Comparison of ENCODE assay signal across 8 cellular contexts in genomic region chr10:72254891-72255568, GRCh38. TPM values are rescaled to one million over a fixed set of nuclear protein-coding genes. Genes with fewer than 3 reads are reported as not detected.
A peak's percentile ranks its signal among the peaks of the same experiment; 100 is the strongest.
DNase-seq lines count a peak whose midpoint lies in the region; ATAC-seq and TF ChIP-seq lines count a peak whose summit lies in the region.

No MANE protein-coding gene starts in this region.

- no peak for TF ChIP-seq CTCF in foreskin fibroblast (IDR thresholded peaks at IDR 0.05; ENCODE audit: low read depth, low read length)

- intact Hi-C loops in activated naive CD4-positive, alpha-beta T cell treated with anti-CD3 and anti-CD28 coated beads for 36 hours (cut with micrococcal nuclease), result loop anchor here (5.0 kb wide), 1 partner anchor 1742 kb away; the partner anchor contains the start of gene VCL

- peak overlapping the region; percentile 58 for H3K4me3 Mint-ChIP-seq in activated naive CD4-positive, alpha-beta T cell treated with anti-CD3 and anti-CD28 coated beads for 36 hours
- H3K4me3 Mint-ChIP-seq in naive thymus-derived CD8-positive, alpha-beta T cell, result peak overlapping the region; percentile 66 to 92 (median 78)

- CTCF ChIA-PET in activated naive CD4-positive, alpha-beta T cell treated with anti-CD3 and anti-CD28 coated beads for 36 hours (lab: Charles Lee), result interaction anchor here (0.7 to 1.3 kb wide), 6 partner anchors 19 to 189 kb away, joined by 3 to 4 read pairs (median 3); partner anchors contain the start of gene DDIT4

- peak; percentile 24 for DNase-seq in activated naive CD4-positive, alpha-beta T cell treated with Interleukin-2 at 50 U/mL for 16 hours
- no peak for DNase-seq in activated naive CD4-positive, alpha-beta T cell (lab: John Stamatoyannopoulos, UW)
- DNase-seq in NCI-H2196 treated with DMSO at 0.1 percent for 48 hours (lab: John Stamatoyannopoulos, UW; ENCODE audit: unreplicated experiment), result peak; percentile 32
- DNase-seq in activated naive CD4-positive, alpha-beta T cell treated with anti-CD3 and anti-CD28 coated beads for 36 hours, result peak; percentile 68
- DNase-seq in foreskin fibroblast, result peak; percentile 84 to 95
- DNase-seq in naive thymus-derived CD8-positive, alpha-beta T cell, result peak in 6 of 10 donors; percentile 28 to 67 (median 41)

- H3K36me3 Mint-ChIP-seq in activated naive CD4-positive, alpha-beta T cell treated with anti-CD3 and anti-CD28 coated beads for 36 hours (ENCODE audit: low read depth), result no peaks in the 10 kb centered on the region
- H3K36me3 Mint-ChIP-seq in naive thymus-derived CD8-positive, alpha-beta T cell, result no peaks in the 10 kb centered on the region

- POLR2A ChIA-PET in naive thymus-derived CD8-positive, alpha-beta T cell (lab: Charles Lee), result interaction anchor here (0.7 to 4.5 kb wide), 15 partner anchors 8 to 167 kb away, joined by 3 to 69 read pairs (median 5); partner anchors contain the start of genes ANAPC16, ASCC1, DDIT4 and SPOCK2

- no peaks in the 10 kb centered on the region for H3K27me3 Mint-ChIP-seq in activated naive CD4-positive, alpha-beta T cell treated with anti-CD3 and anti-CD28 coated beads for 36 hours (ENCODE audit: low read depth)
- no peaks in the 10 kb centered on the region for H3K27me3 Mint-ChIP-seq in naive thymus-derived CD8-positive, alpha-beta T cell

- H3K9me3 Mint-ChIP-seq in activated naive CD4-positive, alpha-beta T cell treated with anti-CD3 and anti-CD28 coated beads for 36 hours, result no peaks in the 10 kb centered on the region
- no peaks in the 10 kb centered on the region for H3K9me3 Mint-ChIP-seq in naive thymus-derived CD8-positive, alpha-beta T cell

- ATAC-seq in naive thymus-derived CD8-positive, alpha-beta T cell, result peak; percentile 71 to 85
- ATAC-seq in GM21825 (IDR thresholded peaks at IDR 0.05; ENCODE audit: unreplicated experiment) (no peak), GM18858 (IDR thresholded peaks at IDR 0.05; ENCODE audit: unreplicated experiment) (no peak)

- H3K4me1 Mint-ChIP-seq in activated naive CD4-positive, alpha-beta T cell treated with anti-CD3 and anti-CD28 coated beads for 36 hours (ENCODE audit: low read depth), result peaks cover 77% of the 10 kb centered on the region
- peaks cover 47 to 89% (median 84%) of the 10 kb centered on the region in 4 donors for H3K4me1 Mint-ChIP-seq in naive thymus-derived CD8-positive, alpha-beta T cell

- H3K27ac Mint-ChIP-seq in activated naive CD4-positive, alpha-beta T cell treated with anti-CD3 and anti-CD28 coated beads for 36 hours, result peak overlapping the region; percentile 89
- H3K27ac Mint-ChIP-seq in naive thymus-derived CD8-positive, alpha-beta T cell, result peak overlapping the region; percentile 93 to 98 (median 96)

- no peak overlapping the region for H3K4me3 ChIP-seq in foreskin fibroblast (ENCODE audit: low read depth in 1 of 2, low read length in 2 of 2)

RNA-seq across cellular contexts. Expression of gene DDIT4, which starts 18.7 kb away (rescaled TPM):
- total RNA-seq in activated naive CD4-positive, alpha-beta T cell treated with anti-CD3 and anti-CD28 coated beads for 36 hours, result 100 to 1,000 TPM; 684 to 689 TPM
- total RNA-seq in naive thymus-derived CD8-positive, alpha-beta T cell, result 10 to 100 TPM; 23.8 to 29.6 TPM
- polyA plus RNA-seq in naive thymus-derived CD8-positive, alpha-beta T cell, result 100 to 1,000 TPM in 2 of 3 donors, 10 to 100 TPM in 1; 68.0 to 190 (median 189) TPM

RNA-seq across cellular contexts. Expression of gene ASCC1, which starts 39.0 kb away (rescaled TPM):
- 10 to 100 TPM; 61.6 to 68.5 TPM for total RNA-seq in activated naive CD4-positive, alpha-beta T cell treated with anti-CD3 and anti-CD28 coated beads for 36 hours
- total RNA-seq in naive thymus-derived CD8-positive, alpha-beta T cell, result 10 to 100 TPM; 23.8 to 24.7 TPM
- polyA plus RNA-seq in naive thymus-derived CD8-positive, alpha-beta T cell, result 10 to 100 TPM; 21.2 to 44.4 (median 31.4) TPM

RNA-seq across cellular contexts. Expression of gene ANAPC16, which starts 39.2 kb away (rescaled TPM):
- total RNA-seq in activated naive CD4-positive, alpha-beta T cell treated with anti-CD3 and anti-CD28 coated beads for 36 hours, result 100 to 1,000 TPM; 127 to 128 TPM
- total RNA-seq in naive thymus-derived CD8-positive, alpha-beta T cell, result 100 to 1,000 TPM; 121 to 128 TPM
- 100 to 1,000 TPM; 419 to 453 (median 444) TPM for polyA plus RNA-seq in naive thymus-derived CD8-positive, alpha-beta T cell

Comparison
In these comparisons a context has a peak if more than half of its experiments do, and no peak if none do; other contexts are left out.
1. DNase-seq: peak in activated naive CD4-positive, alpha-beta T cell treated with Interleukin-2 at 50 U/mL for 16 hours (single experiment), NCI-H2196 treated with DMSO at 0.1 percent for 48 hours (single experiment), activated naive CD4-positive, alpha-beta T cell treated with anti-CD3 and anti-CD28 coated beads for 36 hours (single experiment), foreskin fibroblast (2 of 2) and naive thymus-derived CD8-positive, alpha-beta T cell (6 of 10); none in activated naive CD4-positive, alpha-beta T cell (0 of 4).
2. ATAC-seq: peak in naive thymus-derived CD8-positive, alpha-beta T cell (2 of 2); none in GM21825 (single experiment) and GM18858 (single experiment).
3. RNA of gene DDIT4, which starts 18.7 kb away (total RNA-seq): 684 to 689 TPM in activated naive CD4-positive, alpha-beta T cell treated with anti-CD3 and anti-CD28 coated beads for 36 hours; 23.8 to 29.6 TPM in naive thymus-derived CD8-positive, alpha-beta T cell; every median in the first group is over 10 times any median in the second.